Comparison of ENCODE assay signal across 14 cellular contexts in the genomic region with DNA sequence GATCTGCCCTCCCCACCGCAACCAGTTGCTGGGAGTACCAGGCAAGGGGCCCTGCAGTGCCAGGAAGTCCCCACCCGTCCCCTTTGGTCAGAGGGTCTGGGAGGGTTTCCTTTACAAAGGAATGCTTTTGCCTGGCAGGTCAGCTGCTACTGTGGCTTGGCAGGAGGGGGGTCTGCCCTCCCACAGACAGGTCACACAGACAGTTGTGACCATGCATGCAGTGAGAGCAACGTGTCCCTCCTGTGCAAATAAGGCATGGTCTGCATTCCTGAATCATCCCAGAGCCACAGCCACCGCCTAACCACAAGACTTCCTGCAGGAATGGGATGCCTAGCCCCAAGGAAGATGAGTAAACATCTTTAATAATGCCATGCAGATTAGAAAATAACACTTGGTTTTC. TPM values are rescaled to one million over a fixed set of nuclear protein-coding genes. Genes with fewer than 3 reads are reported as not detected.
A peak's percentile ranks its signal among the peaks of the same experiment; 100 is the strongest.
DNase-seq lines count a peak whose midpoint lies in the region; ATAC-seq and TF ChIP-seq lines count a peak whose summit lies in the region.
"Had no signal": no experiment of that assay in that cellular context is flagged by ENCODE, and none has a peak within 500 bp of the region (broad histone marks: within the 10 kb centered on the region; RNA-seq: fewer than 3 reads in every experiment).

No MANE protein-coding gene starts in this region.

- no peaks in the 10 kb centered on the region for H3F3A ChIP-seq in GM23338 (replicated peaks; ENCODE audit: low read depth)

- no peak overlapping the region for H3K27ac Mint-ChIP-seq in GM23338
- H3K27ac Mint-ChIP-seq: activated naive CD8-positive, alpha-beta T cell treated with anti-CD3 and anti-CD28 coated beads, Interleukin-2, amount 10 ng/mL, durations not matched to agents 7 days and 5 days; nephron had no signal

- ATAC-seq in GM23338 (peak; percentile 18), RWPE2 (ENCODE audit: low read depth) (peak; percentile 87), sciatic nerve (peak; percentile 5)

- DNase-seq in GM23338 (ENCODE audit: low spot score): peak; percentile 28
- no peak for DNase-seq in RWPE2 (ENCODE audit: low spot score)
- DNase-seq in sciatic nerve (ENCODE audit: low spot score): no peak
- no peak for DNase-seq in NCI-H524 treated with DMSO at 0.1 percent for 48 hours (lab: John Stamatoyannopoulos, UW)
- DNase-seq in SK-N-DZ (ENCODE audit: low spot score): no peak
- no peak for DNase-seq in MV-4-11 (lab: John Stamatoyannopoulos, UW)
- no peak for DNase-seq in SIG-M5 (lab: John Stamatoyannopoulos, UW)
- DNase-seq: activated naive CD8-positive, alpha-beta T cell treated with anti-CD3 and anti-CD28 coated beads, Interleukin-2, amount 10 ng/mL, durations not matched to agents 7 days and 5 days; NCI-H510A; SHP77 treated with DMSO at 0.1 percent for 48 hours had no signal

- no peaks in the 10 kb centered on the region; the same call in 2 of the 3 replicates for H3K9me3 Mint-ChIP-seq in GM23338
- H3K9me3 Mint-ChIP-seq: activated naive CD8-positive, alpha-beta T cell treated with anti-CD3 and anti-CD28 coated beads, Interleukin-2, amount 10 ng/mL, durations not matched to agents 7 days and 5 days; nephron had no signal

- TF ChIP-seq CTCF in GM23338 (conservative IDR thresholded peaks at IDR 0.05; ENCODE audit: low read depth in 2 of 2) (no peak), RWPE2 (IDR thresholded peaks at IDR 0.05; ENCODE audit: poor library complexity, severe bottlenecking) (no peak)

- intact Hi-C loops in sciatic nerve (cut with DNase I): no loop called here

- H3K4me3 ChIP-seq in GM23338 (peak overlapping the region; percentile 71), RWPE2 (ENCODE audit: severe bottlenecking) (no peak overlapping the region), iPS-15b (ENCODE audit: low read depth, low read length) (peak overlapping the region; percentile 71)
- H3K4me3 ChIP-seq: thyroid gland had no signal

- no peaks in the 10 kb centered on the region; the same call in 1 of the 2 replicates for H4K20me1 ChIP-seq in GM23338 (replicated peaks; ENCODE audit: insufficient read depth)

- no peaks in the 10 kb centered on the region for H3K36me3 ChIP-seq in GM23338 (ENCODE audit: insufficient read depth)
- no peaks in the 10 kb centered on the region for H3K36me3 ChIP-seq in RWPE2 (ENCODE audit: low read depth)
- no peaks in the 10 kb centered on the region for H3K36me3 ChIP-seq in iPS-15b (ENCODE audit: control insufficient read depth, insufficient read depth, low read length)
- H3K36me3 ChIP-seq: thyroid gland had no signal

- no peaks in the 10 kb centered on the region for H3K9me3 ChIP-seq in RWPE2 (ENCODE audit: severe bottlenecking)
- H3K9me3 ChIP-seq in iPS-15b (ENCODE audit: control insufficient read depth, insufficient read depth, low read length): no peaks in the 10 kb centered on the region
- H3K9me3 ChIP-seq: thyroid gland had no signal

- peaks cover 34% of the 10 kb centered on the region for H3K4me1 Mint-ChIP-seq in GM23338

- H3K4me2 ChIP-seq in GM23338: peak overlapping the region; percentile 89

- H2AFZ ChIP-seq in GM23338: peak overlapping the region; percentile 99; the same call in 1 of the 2 replicates

- peak overlapping the region; percentile 70 for H3K4me3 Mint-ChIP-seq in GM23338
- H3K4me3 Mint-ChIP-seq: activated naive CD8-positive, alpha-beta T cell treated with anti-CD3 and anti-CD28 coated beads, Interleukin-2, amount 10 ng/mL, durations not matched to agents 7 days and 5 days had no signal

- H3K9ac ChIP-seq in iPS-15b (ENCODE audit: low read depth, low read length): no peak overlapping the region

- H3K27ac ChIP-seq in GM23338 (ENCODE audit: low read depth): no peak overlapping the region
- H3K27ac ChIP-seq in RWPE2 (ENCODE audit: poor library complexity, severe bottlenecking): no peak overlapping the region
- H3K27ac ChIP-seq: thyroid gland, VCaP had no signal

- H3K4me1 ChIP-seq in GM23338 (ENCODE audit: insufficient read depth) (peaks cover 20% of the 10 kb centered on the region), RWPE2 (ENCODE audit: insufficient read depth, poor library complexity, severe bottlenecking) (peaks cover 2% of the 10 kb centered on the region), iPS-15b (ENCODE audit: control insufficient read depth, insufficient read depth, low read length) (no peaks in the 10 kb centered on the region)

- no peaks in the 10 kb centered on the region for H3K36me3 Mint-ChIP-seq in GM23338 (ENCODE audit: low read depth)
- H3K36me3 Mint-ChIP-seq: activated naive CD8-positive, alpha-beta T cell treated with anti-CD3 and anti-CD28 coated beads, Interleukin-2, amount 10 ng/mL, durations not matched to agents 7 days and 5 days had no signal

- H3K79me2 ChIP-seq in GM23338 (replicated peaks; ENCODE audit: insufficient read depth): no peaks in the 10 kb centered on the region

- peaks cover 30% of the 10 kb centered on the region for H3K27me3 ChIP-seq in GM23338 (ENCODE audit: insufficient read depth)
- H3K27me3 ChIP-seq in RWPE2 (ENCODE audit: insufficient read depth, poor library complexity, severe bottlenecking): peaks cover 37% of the 10 kb centered on the region
- H3K27me3 ChIP-seq in iPS-15b (ENCODE audit: control insufficient read depth, insufficient read depth, low read length): peaks cover 41% of the 10 kb centered on the region

- H3K9me2 ChIP-seq in GM23338 (ENCODE audit: insufficient read depth): no peaks in the 10 kb centered on the region; the same call in 1 of the 2 replicates

- peaks cover 41% of the 10 kb centered on the region for H3K27me3 Mint-ChIP-seq in GM23338 (ENCODE audit: insufficient read depth, low read depth, poor library complexity)

TF ChIP-seq in GM23338, 12 proteins besides CTCF, POLR2A, EP300 and RAD21:
- TF ChIP-seq EZH2phosphoT487 (IDR thresholded peaks at IDR 0.05; ENCODE audit: unreplicated experiment) (no peak), NANOG (IDR thresholded peaks at IDR 0.05; ENCODE audit: borderline replicate concordance) (no peak), ZNF114 (CRISPR knock-in tag; IDR thresholded peaks at IDR 0.05) (no peak), CREB1 (CRISPR knock-in tag; IDR thresholded peaks at IDR 0.05; ENCODE audit: low read depth) (no peak), EZH2 (IDR thresholded peaks at IDR 0.05; ENCODE audit: low read depth, unreplicated experiment) (no peak), JUNB (IDR thresholded peaks at IDR 0.05; ENCODE audit: unreplicated experiment) (no peak), STAT1 (IDR thresholded peaks at IDR 0.05; ENCODE audit: unreplicated experiment) (no peak)
- TF ChIP-seq, protein P1, sequence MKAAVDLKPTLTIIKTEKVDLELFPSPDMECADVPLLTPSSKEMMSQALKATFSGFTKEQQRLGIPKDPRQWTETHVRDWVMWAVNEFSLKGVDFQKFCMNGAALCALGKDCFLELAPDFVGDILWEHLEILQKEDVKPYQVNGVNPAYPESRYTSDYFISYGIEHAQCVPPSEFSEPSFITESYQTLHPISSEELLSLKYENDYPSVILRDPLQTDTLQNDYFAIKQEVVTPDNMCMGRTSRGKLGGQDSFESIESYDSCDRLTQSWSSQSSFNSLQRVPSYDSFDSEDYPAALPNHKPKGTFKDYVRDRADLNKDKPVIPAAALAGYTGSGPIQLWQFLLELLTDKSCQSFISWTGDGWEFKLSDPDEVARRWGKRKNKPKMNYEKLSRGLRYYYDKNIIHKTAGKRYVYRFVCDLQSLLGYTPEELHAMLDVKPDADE (IDR thresholded peaks at IDR 0.05): no peak

RNA-seq across cellular contexts. Expression of gene F13A1, which starts 0.4 kb away (rescaled TPM):
- 0.31 and 11.4 TPM in 2 replicates for total RNA-seq in GM23338 (2014; rRNA removed; shearing (Covaris generic))
- 0.30 and 0.32 TPM in 2 replicates for polyA plus RNA-seq in GM23338 (2016; fragmentation: Nextera tagmentation; extraction: Ambion mirVana)
- 231 TPM for total RNA-seq in sciatic nerve
- polyA plus RNA-seq in SK-N-DZ (2014; cell fraction: cytosol; rRNA removed): not detected in 2 replicates
- not detected in 2 replicates for polyA plus RNA-seq in SK-N-DZ (2014; cell fraction: nucleus; rRNA removed)

Comparison
In these comparisons a context has a peak if more than half of its experiments do, and no peak if none do; other contexts are left out.
1. ATAC-seq: peak in every context shown above with its lines; median percentile 87 in RWPE2; 18 in GM23338; 5 in sciatic nerve.
2. RNA of gene F13A1, which starts 0.4 kb away (total RNA-seq): 231 TPM in sciatic nerve (single experiment); 0.31 to 11.4 TPM in GM23338; every median in the first group is over 10 times any median in the second.